In the genomic region with DNA sequence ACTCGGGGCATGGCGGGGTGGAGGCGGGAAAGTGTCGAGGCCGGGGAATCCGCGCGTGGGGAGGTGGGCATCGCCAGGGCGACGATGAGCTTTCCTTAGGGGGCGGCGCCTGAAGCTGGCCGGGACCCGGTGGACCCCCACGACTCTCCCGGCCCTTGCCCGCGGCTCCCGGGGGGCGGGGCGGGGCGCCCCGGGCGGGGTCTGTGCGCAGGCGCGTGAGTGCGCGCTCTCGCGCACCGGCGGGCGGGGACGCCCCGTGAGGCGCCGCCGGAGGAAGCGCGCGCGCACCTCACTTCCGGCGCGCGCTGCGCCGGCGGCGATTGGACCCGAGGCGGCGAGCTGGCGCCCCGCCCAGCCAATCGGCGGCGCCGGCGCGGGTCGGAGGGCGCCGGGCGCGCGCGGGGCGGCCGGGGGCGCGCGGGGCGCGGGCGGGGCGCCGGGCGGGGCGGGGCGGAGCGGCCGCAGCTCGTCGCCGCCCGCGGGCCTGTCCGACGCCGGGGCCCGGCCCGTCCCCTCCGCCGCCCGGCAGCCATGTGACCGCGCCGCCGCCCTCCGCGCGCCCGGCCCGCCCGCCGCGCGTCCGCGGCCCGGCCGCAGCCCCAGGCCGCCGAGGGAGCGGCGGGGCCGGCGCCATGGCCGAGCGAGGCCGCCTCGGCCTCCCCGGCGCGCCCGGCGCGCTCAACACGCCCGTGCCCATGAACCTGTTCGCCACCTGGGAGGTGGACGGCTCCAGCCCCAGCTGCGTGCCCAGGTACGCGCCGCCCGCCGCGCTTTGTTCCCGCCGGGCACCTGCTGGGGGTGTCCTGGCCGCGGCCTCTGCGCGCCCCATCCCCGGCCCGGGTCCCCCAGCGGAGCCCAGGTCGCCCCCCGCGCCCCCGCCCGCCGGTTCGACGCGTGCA, we compare ENCODE assay signal across 8 cellular contexts. TPM values are rescaled to one million over a fixed set of nuclear protein-coding genes. Genes with fewer than 3 reads are reported as not detected.
DNase-seq lines count a peak whose midpoint lies in the region; ATAC-seq, FAIRE-seq and TF ChIP-seq lines count a peak whose summit lies in the region.

PACS2 (plus strand) TSS at position 462 of the 899 bp plus-strand sequence; CDS start at position 633, 171 bp downstream.

- H3K4me2 ChIP-seq in GM23338: peak within 1 kb of the TSS; percentile 95
- H3K4me2 ChIP-seq in SU-DHL-6 (ENCODE audit: low read depth, low read length, poor library complexity, severe bottlenecking): peak within 1 kb of the TSS; percentile 62

- no peaks in the 10 kb centered on the region for H3K9me2 ChIP-seq in GM23338 (ENCODE audit: insufficient read depth)
- no peaks in the 10 kb centered on the region for H3K9me2 ChIP-seq in SU-DHL-6 (replicated peaks; ENCODE audit: insufficient read depth, low read length)

- H3K4me1 Mint-ChIP-seq in GM23338 (peaks cover 17% of the 10 kb centered on the region), type B pancreatic cell (ENCODE audit: unreplicated experiment) (peaks cover 13% of the 10 kb centered on the region)
- H3K4me1 Mint-ChIP-seq in activated naive CD8-positive, alpha-beta T cell treated with anti-CD3 and anti-CD28 coated beads, Interleukin-2, amount 10 ng/mL, durations not matched to agents 7 days and 5 days: peaks cover 22% of the 10 kb centered on the region

- H3K9me3 Mint-ChIP-seq in GM23338 (no peaks in the 10 kb centered on the region; the same call in 2 of the 3 replicates), type B pancreatic cell (no peaks in the 10 kb centered on the region)
- H3K9me3 Mint-ChIP-seq in activated naive CD8-positive, alpha-beta T cell treated with anti-CD3 and anti-CD28 coated beads, Interleukin-2, amount 10 ng/mL, durations not matched to agents 7 days and 5 days: no peaks in the 10 kb centered on the region

- H3K4me1 ChIP-seq in ES-I3 (ENCODE audit: insufficient read depth, low read length): peaks cover 9% of the 10 kb centered on the region; the same call in 1 of the 2 replicates
- no peaks in the 10 kb centered on the region; the same call in 1 of the 2 replicates for H3K4me1 ChIP-seq in GM23338 (ENCODE audit: insufficient read depth)
- H3K4me1 ChIP-seq in pancreas: peaks cover 0 to 13% (median 7%) of the 10 kb centered on the region in 3 donors

- H3K36me3 Mint-ChIP-seq in GM23338 (ENCODE audit: low read depth) (no peaks in the 10 kb centered on the region; the same call in 2 of the 3 replicates), type B pancreatic cell (no peaks in the 10 kb centered on the region)
- no peaks in the 10 kb centered on the region for H3K36me3 Mint-ChIP-seq in activated naive CD8-positive, alpha-beta T cell treated with anti-CD3 and anti-CD28 coated beads, Interleukin-2, amount 10 ng/mL, durations not matched to agents 7 days and 5 days

- H4K20me1 ChIP-seq in GM23338 (replicated peaks; ENCODE audit: insufficient read depth): peaks cover 23% of the 10 kb centered on the region
- H4K20me1 ChIP-seq in SU-DHL-6 (ENCODE audit: low read depth, low read length): no peaks in the 10 kb centered on the region

- peaks cover 39% of the 10 kb centered on the region for H3K79me2 ChIP-seq in GM23338 (replicated peaks; ENCODE audit: insufficient read depth)
- H3K79me2 ChIP-seq in SU-DHL-6 (ENCODE audit: insufficient read depth, low read length): no peaks in the 10 kb centered on the region; the same call in 1 of the 2 replicates

- H2AFZ ChIP-seq in GM23338 (peak within 1 kb of the TSS; percentile 96), SU-DHL-6 (ENCODE audit: low read depth, low read length, severe bottlenecking) (peak within 1 kb of the TSS; percentile 78)

- H3K27me3 ChIP-seq in GM23338 (ENCODE audit: insufficient read depth) (no peaks in the 10 kb centered on the region), SU-DHL-6 (ENCODE audit: low read length) (no peaks in the 10 kb centered on the region), pancreas (no peaks in the 10 kb centered on the region)

- H3K36me3 ChIP-seq in ES-I3 (ENCODE audit: insufficient read depth, low read length) (no peaks in the 10 kb centered on the region), GM23338 (ENCODE audit: insufficient read depth) (no peaks in the 10 kb centered on the region), SU-DHL-6 (ENCODE audit: low read length) (no peaks in the 10 kb centered on the region), pancreas (no peaks in the 10 kb centered on the region)

- H3F3A ChIP-seq in GM23338 (replicated peaks; ENCODE audit: low read depth) (peaks cover 6% of the 10 kb centered on the region; the same call in 1 of the 2 replicates), SU-DHL-6 (ENCODE audit: insufficient read depth) (peaks cover 8% of the 10 kb centered on the region; the same call in 1 of the 2 replicates)

- TF ChIP-seq CTCF in GM23338 (conservative IDR thresholded peaks at IDR 0.05; ENCODE audit: low read depth in 2 of 2) (no peak), SU-DHL-6 (IDR thresholded peaks at IDR 0.05; ENCODE audit: insufficient read depth, low read length, poor library complexity, severe bottlenecking) (no peak), pancreas (IDR thresholded peaks at IDR 0.05) (no peak), type B pancreatic cell (conservative IDR thresholded peaks at IDR 0.05) (no peak)

- FAIRE-seq in pancreas (lab: Jason Lieb, UNC): no peak

- no peak within 1 kb of the TSS for H3K27ac Mint-ChIP-seq in GM23338
- peak within 1 kb of the TSS; percentile 81 for H3K27ac Mint-ChIP-seq in activated naive CD8-positive, alpha-beta T cell treated with anti-CD3 and anti-CD28 coated beads, Interleukin-2, amount 10 ng/mL, durations not matched to agents 7 days and 5 days
- H3K27ac Mint-ChIP-seq in type B pancreatic cell: peak within 1 kb of the TSS; percentile 90

- intact Hi-C loops in Right ventricle myocardium inferior (cut with DNase I) (no loop called here), pancreas (cut with DNase I) (no loop called here)

- H3K27ac ChIP-seq in GM23338 (ENCODE audit: low read depth): no peak within 1 kb of the TSS
- no peak within 1 kb of the TSS for H3K27ac ChIP-seq in SU-DHL-6 (ENCODE audit: low read depth, low read length)
- peak within 1 kb of the TSS; percentile 81 to 82 (median 82) for H3K27ac ChIP-seq in pancreas

- ATAC-seq in GM23338 (peak; percentile 36), Right ventricle myocardium inferior (peak; percentile 88), pancreas (peak; percentile 75 to 87 (median 84))
- peak; percentile 79 for ATAC-seq in activated naive CD8-positive, alpha-beta T cell treated with anti-CD3 and anti-CD28 coated beads, Interleukin-2, amount 10 ng/mL, durations not matched to agents 7 days and 5 days (ENCODE audit: low read depth)

- DNase-seq in GM23338 (ENCODE audit: low spot score) (peak; percentile 91), M059J (ENCODE audit: low read depth) (peak; percentile 64), Right ventricle myocardium inferior (ENCODE audit: missing footprints) (peak; percentile 91), pancreas (peak; percentile 60 to 93 (median 82)), type B pancreatic cell (ENCODE audit: extremely low spot score, unreplicated experiment) (peak; percentile 87)
- peak; percentile 92 for DNase-seq in activated naive CD8-positive, alpha-beta T cell treated with anti-CD3 and anti-CD28 coated beads, Interleukin-2, amount 10 ng/mL, durations not matched to agents 7 days and 5 days

- peak within 1 kb of the TSS; percentile 69 for H3K4me3 ChIP-seq in GM23338
- H3K4me3 ChIP-seq in SU-DHL-6 (ENCODE audit: insufficient read depth, low read length, poor library complexity, severe bottlenecking): peak within 1 kb of the TSS; percentile 59
- H3K4me3 ChIP-seq in pancreas: peak within 1 kb of the TSS; percentile 54 to 87 (median 81)

- POLR2A ChIA-PET in activated naive CD8-positive, alpha-beta T cell treated with anti-CD3 and anti-CD28 coated beads, Interleukin-2, amount 10 ng/mL, durations not matched to agents 7 days and 5 days (lab: Charles Lee): interaction anchor here (0.7 to 4.3 kb wide), 8 partner anchors 9 to 268 kb away, joined by 3 to 61 read pairs (median 6); partner anchors contain the start of genes BRF1, BTBD6 and GPR132

- 0 to 1% methylated on average over 32 to 158 of the region's 160 CpGs for WGBS in pancreas, 2 donors

- H3K9ac ChIP-seq in ES-I3 (ENCODE audit: low read depth, low read length) (peak within 1 kb of the TSS; percentile 45), SU-DHL-6 (ENCODE audit: low read length) (peak within 1 kb of the TSS; percentile 49)

- H3K4me3 Mint-ChIP-seq in GM23338 (peak within 1 kb of the TSS; percentile 84), type B pancreatic cell (peak within 1 kb of the TSS; percentile 92)
- peak within 1 kb of the TSS; percentile 86 for H3K4me3 Mint-ChIP-seq in activated naive CD8-positive, alpha-beta T cell treated with anti-CD3 and anti-CD28 coated beads, Interleukin-2, amount 10 ng/mL, durations not matched to agents 7 days and 5 days

- peaks cover 23% of the 10 kb centered on the region for H3K27me3 Mint-ChIP-seq in GM23338 (ENCODE audit: insufficient read depth, low read depth, poor library complexity)
- peaks cover 3% of the 10 kb centered on the region for H3K27me3 Mint-ChIP-seq in activated naive CD8-positive, alpha-beta T cell treated with anti-CD3 and anti-CD28 coated beads, Interleukin-2, amount 10 ng/mL, durations not matched to agents 7 days and 5 days
- H3K27me3 Mint-ChIP-seq in type B pancreatic cell: no peaks in the 10 kb centered on the region

- H3K9me3 ChIP-seq in ES-I3 (ENCODE audit: control insufficient read depth, insufficient read depth, low read length) (no peaks in the 10 kb centered on the region), SU-DHL-6 (ENCODE audit: insufficient read depth, low read length) (no peaks in the 10 kb centered on the region), pancreas (no peaks in the 10 kb centered on the region)

TF ChIP-seq in GM23338, 12 proteins besides CTCF, POLR2A, EP300 and RAD21 (continues in another document):
- no peak for TF ChIP-seq STAT1 (IDR thresholded peaks at IDR 0.05; ENCODE audit: unreplicated experiment)
- TF ChIP-seq CREB1 (CRISPR knock-in tag; IDR thresholded peaks at IDR 0.05; ENCODE audit: low read depth): no peak
- TF ChIP-seq POLR2AphosphoS5 (IDR thresholded peaks at IDR 0.05; ENCODE audit: low read depth): no peak
- TF ChIP-seq EZH2 (IDR thresholded peaks at IDR 0.05; ENCODE audit: low read depth, unreplicated experiment): no peak

RNA-seq across cellular contexts. Expression of gene PACS2, which starts in this region (rescaled TPM):
- 67.7 and 79.0 TPM in 2 replicates for total RNA-seq in GM23338 (2014; rRNA removed; shearing (Covaris generic))
- polyA plus RNA-seq in GM23338 (2016; fragmentation: Nextera tagmentation; extraction: Ambion mirVana) (22.5 and 27.5 TPM in 2 replicates), pancreas (100 to 1,000 TPM in 1 of 2 donors, 10 to 100 TPM in 1; 77.7 to 128 TPM)
- 11.0 and 24.7 TPM in 2 replicates for total RNA-seq in M059J (2014; rRNA removed; shearing (Covaris generic))
- total RNA-seq in activated naive CD8-positive, alpha-beta T cell treated with anti-CD3 and anti-CD28 coated beads, Interleukin-2, amount 10 ng/mL, durations not matched to agents 7 days and 5 days: 10 to 100 TPM; 51.6 to 54.7 TPM
- total RNA-seq in Right ventricle myocardium inferior (69.1 TPM), pancreas (10 to 100 TPM; 36.9 to 63.6 (median 46.2) TPM), type B pancreatic cell (ENCODE audit: low replicate concordance) (77.7 and 101 TPM in 2 replicates)

Comparison
In these comparisons a context has a peak if more than half of its experiments do, and no peak if none do; other contexts are left out.
1. ATAC-seq: peak in every context shown above with its lines; median percentile 88 in Right ventricle myocardium inferior; 84 in pancreas; 79 in activated naive CD8-positive, alpha-beta T cell treated with anti-CD3 and anti-CD28 coated beads, Interleukin-2, amount 10 ng/mL, durations not matched to agents 7 days and 5 days; 36 in GM23338.
2. H3K27ac ChIP-seq: peak in pancreas (4 of 4); none in GM23338 (single experiment) and SU-DHL-6 (single experiment).
3. Peak in every context shown above with its lines, with median percentiles within 50 percentile points of each other: DNase-seq, H3K4me3 ChIP-seq and H3K4me3 Mint-ChIP-seq.